In the genomic region with DNA sequence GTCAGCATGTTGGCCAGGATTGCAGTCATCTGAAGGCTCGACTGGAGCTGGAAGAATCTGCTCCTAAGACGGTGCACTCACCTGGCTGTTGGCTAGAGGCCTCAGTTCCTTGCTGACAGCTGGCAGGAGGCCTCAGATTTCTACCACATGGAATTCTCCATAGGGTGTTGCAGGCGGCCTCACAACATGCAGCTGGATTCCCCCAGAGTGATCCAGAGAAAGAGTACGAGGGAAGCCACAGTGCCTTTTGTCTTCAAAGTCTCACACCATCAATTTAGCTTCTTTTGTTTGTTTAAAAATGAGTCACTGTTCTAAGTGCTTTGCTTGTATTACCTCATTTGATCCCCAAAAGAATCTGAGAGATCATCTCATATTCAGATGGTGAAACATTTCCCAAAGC, we compare ENCODE assay signal across 13 cellular contexts.
A peak's percentile ranks its signal among the peaks of the same experiment; 100 is the strongest.
DNase-seq lines count a peak whose midpoint lies in the region; ATAC-seq and TF ChIP-seq lines count a peak whose summit lies in the region.
"Had no signal": no experiment of that assay in that cellular context is flagged by ENCODE, and none has a peak within 500 bp of the region (broad histone marks: within the 10 kb centered on the region; RNA-seq: fewer than 3 reads in every experiment).

No MANE protein-coding gene starts in this region.

- H3K27me3 Mint-ChIP-seq in endothelial cell (ENCODE audit: unreplicated experiment): no peaks in the 10 kb centered on the region

- H3K27ac ChIP-seq in AG04450 (ENCODE audit: low read depth, low read length) (peak overlapping the region; percentile 23), RWPE1 (peak overlapping the region; percentile 41; the same call in 1 of the 2 replicates)
- H3K27ac ChIP-seq: BLaER1 had no signal

- H3K4me3 Mint-ChIP-seq in endothelial cell (ENCODE audit: unreplicated experiment): no peak overlapping the region
- H3K4me3 Mint-ChIP-seq: activated naive CD4-positive, alpha-beta T cell treated with anti-CD3 and anti-CD28 coated beads for 36 hours had no signal

- no peak overlapping the region for H3K4me3 ChIP-seq in AG04450 (ENCODE audit: low read depth, low read length)
- no peak overlapping the region for H3K4me3 ChIP-seq in fibroblast of mammary gland (ENCODE audit: control insufficient read depth, low read depth, low read length)
- H3K4me3 ChIP-seq: BLaER1, mucosa of descending colon had no signal

- POLR2A ChIA-PET in AG04450 (lab: Yijun Ruan, JAX): no interaction called here
- POLR2A ChIA-PET in RWPE1 (lab: Yijun Ruan, JAX; ENCODE audit: low non-redundant PET): no interaction called here

- no peak overlapping the region for H3K27ac Mint-ChIP-seq in endothelial cell (ENCODE audit: unreplicated experiment)
- H3K27ac Mint-ChIP-seq: activated naive CD4-positive, alpha-beta T cell treated with anti-CD3 and anti-CD28 coated beads for 36 hours had no signal

- no peaks in the 10 kb centered on the region for H3K4me1 Mint-ChIP-seq in endothelial cell (ENCODE audit: unreplicated experiment)

- no peak for TF ChIP-seq POLR2A in erythroblast (IDR thresholded peaks at IDR 0.05; ENCODE audit: low read length)

- no peaks in the 10 kb centered on the region for H3K36me3 Mint-ChIP-seq in endothelial cell (ENCODE audit: low read depth, unreplicated experiment)

- no peaks in the 10 kb centered on the region for H3K9me3 Mint-ChIP-seq in endothelial cell (ENCODE audit: unreplicated experiment)

- DNase-seq in AG04450 (ENCODE audit: low read depth, low spot score) (peak; percentile 74), HCEC 1CT (peak; percentile 94), RWPE1 (ENCODE audit: low spot score) (peak; percentile 49), fibroblast of mammary gland (ENCODE audit: low read depth) (peak; percentile 91), erythroblast (lab: John Stamatoyannopoulos, UW) (no peak), endothelial cell (ENCODE audit: low spot score) (no peak)
- DNase-seq: activated CD4-positive, alpha-beta T cell treated with anti-CD3 and anti-CD28 coated beads, Interleukin-2, amount 50 U/mL, for 4 hours; activated naive CD4-positive, alpha-beta T cell treated with anti-CD3 and anti-CD28 coated beads for 36 hours; mucosa of descending colon; trophoblast cell had no signal

- TF ChIP-seq CTCF in AG04450 (IDR thresholded peaks at IDR 0.05; ENCODE audit: low read depth, low read length): no peak
- TF ChIP-seq CTCF in RWPE1 (conservative IDR thresholded peaks at IDR 0.05; ENCODE audit: low read depth): no peak
- TF ChIP-seq CTCF in fibroblast of mammary gland (conservative IDR thresholded peaks at IDR 0.05; ENCODE audit: control insufficient read depth, insufficient read depth, low read depth, low read length): no peak
- no peak for TF ChIP-seq CTCF in endothelial cell (IDR thresholded peaks at IDR 0.05; ENCODE audit: unreplicated experiment)

- no peak for ATAC-seq in GM18498 (IDR thresholded peaks at IDR 0.05; ENCODE audit: unreplicated experiment)
- ATAC-seq in HG03460 (IDR thresholded peaks at IDR 0.05; ENCODE audit: unreplicated experiment): no peak
- ATAC-seq: mucosa of descending colon had no signal

- no peaks in the 10 kb centered on the region for H3K9me3 ChIP-seq in AG04450 (ENCODE audit: control insufficient read depth, insufficient read depth, low read length)
- H3K9me3 ChIP-seq: mucosa of descending colon had no signal

- CTCF ChIA-PET in AG04450 (lab: Charles Lee) (interaction anchor here (0.9 kb wide), 2 partner anchors 65 to 89 kb away, joined by 3 read pairs; a partner anchor contains a TSS), RWPE1 (lab: Yijun Ruan, JAX) (interaction anchor here (1.0 kb wide), 1 partner anchor 13 kb away, joined by 3 read pairs; no protein-coding TSS in a partner anchor)

- no peaks in the 10 kb centered on the region for H3K27me3 ChIP-seq in AG04450 (ENCODE audit: control insufficient read depth, insufficient read depth, low read length)
- H3K27me3 ChIP-seq: BLaER1 had no signal

Comparison
In these comparisons a context has a peak if more than half of its experiments do, and no peak if none do; other contexts are left out.
1. DNase-seq: peak in AG04450 (single experiment), HCEC 1CT (single experiment), RWPE1 (single experiment) and fibroblast of mammary gland (single experiment); none in erythroblast (0 of 2) and endothelial cell (single experiment).